ENCODE assay signal across 15 cellular contexts in genomic region chr14:26887842-26888241, GRCh38.
"Had no signal": no experiment of that assay in that cellular context is flagged by ENCODE, and none has a peak within 500 bp of the region (broad histone marks: within the 10 kb centered on the region; RNA-seq: fewer than 3 reads in every experiment).

No MANE protein-coding gene starts in this region.

- H3K4me3 ChIP-seq: stomach had no signal

- H3K36me3 ChIP-seq: stomach had no signal

- H3K27me3 ChIP-seq: stomach had no signal

- H3K27ac ChIP-seq: stomach had no signal

- ATAC-seq: activated CD8-positive, alpha-beta T cell treated with anti-CD3 and anti-CD28 coated beads, Interleukin-2, amount 10 ng/mL, durations not matched to agents 7 days and 5 days had no signal

- DNase-seq: activated CD4-positive, alpha-beta T cell treated with anti-CD3 and anti-CD28 coated beads, Interleukin-2, amount 10 ng/mL, durations not matched to agents 24 days and 14 days; activated CD4-positive, CD25-positive, alpha-beta regulatory T cell; activated CD8-positive, alpha-beta memory T cell treated with anti-CD3 and anti-CD28 coated beads, Interleukin-2, amount 50 U/mL, for 4 hours; activated CD8-positive, alpha-beta T cell treated with anti-CD3 and anti-CD28 coated beads, Interleukin-2, amount 10 ng/mL, durations not matched to agents 7 days and 5 days; activated gamma-delta T cell treated with Interleukin-2 at 50 U/mL for 16 hours; activated T-cell treated with anti-CD3 and anti-CD28 coated beads, Interleukin-2, amount 50 U/mL, for 48 hours; amygdala; effector memory CD4-positive, alpha-beta T cell; hypothalamus; kidney; mesendoderm; nephron progenitor cell; stimulated activated CD4-positive, alpha-beta T cell treated with anti-CD3 and anti-CD28 coated beads, Interleukin-12 subunit alpha, Interleukin-12 subunit beta, amount 100 ng/mL, for 4 hours; stimulated activated CD4-positive, alpha-beta T cell treated with anti-CD3 and anti-CD28 coated beads, Interleukin-2, amount 100 ng/mL, for 24 hours; stomach had no signal

- H3K4me1 ChIP-seq: stomach had no signal

- FAIRE-seq: kidney had no signal
